ENCODE assay signal across 23 cellular contexts in genomic region chr1:214078950-214079349, GRCh38.
A peak's percentile ranks its signal among the peaks of the same experiment; 100 is the strongest.
DNase-seq lines count a peak whose midpoint lies in the region; ATAC-seq, FAIRE-seq and TF ChIP-seq lines count a peak whose summit lies in the region.
"Had no signal": no experiment of that assay in that cellular context is flagged by ENCODE, and none has a peak within 500 bp of the region (broad histone marks: within the 10 kb centered on the region; RNA-seq: fewer than 3 reads in every experiment).

No MANE protein-coding gene starts in this region.

- H3K9me3 ChIP-seq in HUES64 (ENCODE audit: insufficient read depth, low read depth, low read length) (no peaks in the 10 kb centered on the region), H1 (ENCODE audit: insufficient read depth in 2 of 2, low read depth in 1 of 2, low read length in 1 of 2) (no peaks in the 10 kb centered on the region), gastroesophageal sphincter (no peaks in the 10 kb centered on the region)
- H3K9me3 ChIP-seq: A549, BE2C had no signal

- H3K79me2 ChIP-seq in H1 (ENCODE audit: control insufficient read depth in 1 of 2, insufficient read depth in 2 of 2, low read length in 2 of 2): no peaks in the 10 kb centered on the region

- CTCF ChIA-PET in H1 (lab: Charles Lee; ENCODE audit: partially characterized antibody): interaction anchor here (1.2 kb wide), 1 partner anchor 12 kb away, joined by 5 read pairs; no protein-coding TSS in a partner anchor

- no peak overlapping the region for H2BK15ac ChIP-seq in H1 (ENCODE audit: low read length)

- no peak overlapping the region for H3K56ac ChIP-seq in H1 (replicated peaks; ENCODE audit: insufficient read length, low read depth, low read length)

- DNase-seq in H7 (peak; percentile 12), H1 (ENCODE audit: low read depth in 1 of 2, low spot score in 2 of 2) (no peak), left colon (no peak)
- DNase-seq: 8988T; ACHN; AML-193; BE2C; CD4-positive, alpha-beta T cell; CD8-positive, alpha-beta memory T cell; DMS53; DMS79 treated with DMSO at 0.1 percent for 48 hours; GF-D8; GM23248 had no signal

- no peak overlapping the region for H4K8ac ChIP-seq in H1 (ENCODE audit: extremely low read depth, insufficient read depth, low read length)

- H2AFZ ChIP-seq in H1 (ENCODE audit: low read length): no peak overlapping the region
- H2AFZ ChIP-seq: GM23248 had no signal

- TF ChIP-seq POLR2A in H1 (IDR thresholded peaks at IDR 0.05; ENCODE audit: control extremely low read depth in 1 of 2, low read depth in 2 of 2, low read length in 2 of 2) (no peak), gastroesophageal sphincter (IDR thresholded peaks at IDR 0.05) (no peak)

- peak overlapping the region; percentile 89; the same call in 1 of the 2 replicates for H2BK12ac ChIP-seq in H1 (ENCODE audit: low read depth, low read length)

- no peaks in the 10 kb centered on the region for H3K36me3 ChIP-seq in H7 (replicated peaks; ENCODE audit: control insufficient read depth, insufficient read depth, low read length)
- H3K36me3 ChIP-seq in HUES64 (ENCODE audit: insufficient read depth, low read length): no peaks in the 10 kb centered on the region
- no peaks in the 10 kb centered on the region for H3K36me3 ChIP-seq in H1 (ENCODE audit: control insufficient read depth in 2 of 4, insufficient read depth in 4 of 4, low read length in 3 of 4)
- no peaks in the 10 kb centered on the region for H3K36me3 ChIP-seq in gastroesophageal sphincter
- H3K36me3 ChIP-seq: BE2C; BLaER1 treated with 17β-estradiol and CSF1 and Interleukin-3, amounts not matched to agents 10 nM and 100 nM had no signal

- intact Hi-C loops in left colon (cut with DNase I, micrococcal nuclease): no loop called here

- H4K5ac ChIP-seq in H1 (ENCODE audit: insufficient read length, low read depth, low read length): no peak overlapping the region

- H3K27me3 ChIP-seq in H7 (ENCODE audit: control insufficient read depth, insufficient read depth, low read length) (no peaks in the 10 kb centered on the region), HUES64 (ENCODE audit: insufficient read depth, low read length) (no peaks in the 10 kb centered on the region), H1 (replicated peaks in 1 of 4; ENCODE audit: control insufficient read depth in 3 of 4, extremely low read depth in 1 of 4, insufficient read depth in 3 of 4, low read length in 3 of 4) (no peaks in the 10 kb centered on the region), gastroesophageal sphincter (peaks cover 22% of the 10 kb centered on the region)
- H3K27me3 ChIP-seq: BE2C; BLaER1 treated with 17β-estradiol and CSF1 and Interleukin-3, amounts not matched to agents 10 nM and 100 nM had no signal

- 28% methylated on average over 3 of the region's 3 CpGs for WGBS in HUES64
- WGBS in H1 (ENCODE audit: extremely low coverage in 1 of 2, insufficient coverage in 1 of 2, insufficient read length in 1 of 2, insufficient replicate concordance in 2 of 2, low coverage in 1 of 2, low lambda C conversion rate in 2 of 2, missing lambda C conversion rate in 1 of 2), 2 experiments: 24% methylated on average over 3 of the region's 3 CpGs; no CpG with 5 or more reads in 1 of the 2 experiments
- 67 to 75% methylated on average over 2 to 3 of the region's 3 CpGs for WGBS in gastroesophageal sphincter (ENCODE audit: low coverage in 1 of 2), 2 donors

- 0 out of 2 replicates have a peak overlapping the region, but pooled peaks have one; percentile 35 for H3K27ac ChIP-seq in HUES64 (ENCODE audit: low read depth, low read length)
- no peak overlapping the region for H3K27ac ChIP-seq in H1 (ENCODE audit: low read depth, low read length)
- no peak overlapping the region for H3K27ac ChIP-seq in gastroesophageal sphincter
- H3K27ac ChIP-seq: A549; BLaER1 treated with 17β-estradiol and CSF1 and Interleukin-3, amounts not matched to agents 10 nM and 100 nM; GM23248 had no signal

- no peak for FAIRE-seq in H1 (lab: Jason Lieb, UNC)
- FAIRE-seq: A549, GM12891, GM18507, H54 had no signal

- no peak overlapping the region for H3K18ac ChIP-seq in H1 (ENCODE audit: extremely low read depth, low read length)

- ATAC-seq in gastroesophageal sphincter (no peak), left colon (no peak), HG02885 (IDR thresholded peaks at IDR 0.05; ENCODE audit: poor library complexity, unreplicated experiment) (no peak), GM21390 (IDR thresholded peaks at IDR 0.05; ENCODE audit: unreplicated experiment) (no peak)
- ATAC-seq: A549, HCT116 had no signal

- H2BK20ac ChIP-seq in H1 (ENCODE audit: low read length): no peak overlapping the region

- TF ChIP-seq EP300 in H1 (IDR thresholded peaks at IDR 0.05; ENCODE audit: borderline replicate concordance in 1 of 2, low read depth in 2 of 2, low read length in 2 of 2) (no peak), gastroesophageal sphincter (IDR thresholded peaks at IDR 0.05) (no peak)

- no peaks in the 10 kb centered on the region for H3K23me2 ChIP-seq in H1 (ENCODE audit: low read depth, low read length)

- TF ChIP-seq CTCF in H1 (IDR thresholded peaks at IDR 0.05; ENCODE audit: control extremely low read depth in 1 of 3, insufficient read depth in 1 of 3, low read depth in 1 of 3, low read length in 3 of 3) (no peak), gastroesophageal sphincter (IDR thresholded peaks at IDR 0.05) (no peak)

- no peak overlapping the region for H3K14ac ChIP-seq in H1 (ENCODE audit: insufficient read length)

- no peaks in the 10 kb centered on the region for H3K79me1 ChIP-seq in H1 (ENCODE audit: low read depth, low read length)

- no peak overlapping the region for H3K4ac ChIP-seq in H1 (replicated peaks; ENCODE audit: insufficient read length, low read depth, low read length)

- no peak overlapping the region for H2AK5ac ChIP-seq in H1 (ENCODE audit: low read depth, low read length)

- no peak overlapping the region for H2BK120ac ChIP-seq in H1 (replicated peaks; ENCODE audit: low read depth, low read length)

- H3K4me3 ChIP-seq in H7 (ENCODE audit: insufficient read depth, low read depth, low read length) (no peak overlapping the region), HUES64 (ENCODE audit: low read length) (no peak overlapping the region), H1 (ENCODE audit: extremely low read depth in 1 of 4, insufficient read depth in 2 of 4, low read depth in 3 of 4, low read length in 4 of 4) (no peak overlapping the region), gastroesophageal sphincter (no peak overlapping the region)
- H3K4me3 ChIP-seq: A549; BLaER1 treated with 17β-estradiol and CSF1 and Interleukin-3, amounts not matched to agents 10 nM and 100 nM; GM23248 had no signal

- H3K4me2 ChIP-seq in H1 (ENCODE audit: insufficient read depth in 1 of 2, low read depth in 2 of 2, low read length in 2 of 2): peak overlapping the region; percentile 16 to 36; a peak in 2 of 4 replicates
- H3K4me2 ChIP-seq: A549; BLaER1 treated with 17β-estradiol and CSF1 and Interleukin-3, amounts not matched to agents 10 nM and 100 nM had no signal

- H4K91ac ChIP-seq in H1 (replicated peaks; ENCODE audit: insufficient read length, low read length): peak overlapping the region; percentile 62

- POLR2A ChIA-PET in H1 (lab: Charles Lee; ENCODE audit: partially characterized antibody): interaction anchor here (0.6 kb wide), 1 partner anchor 853 kb away, joined by 3 read pairs; no protein-coding TSS in a partner anchor

- H4K20me1 ChIP-seq in H1 (replicated peaks in 1 of 2; ENCODE audit: control insufficient read depth in 1 of 2, insufficient read depth in 2 of 2, low read length in 2 of 2): no peaks in the 10 kb centered on the region
- H4K20me1 ChIP-seq: BLaER1 treated with 17β-estradiol and CSF1 and Interleukin-3, amounts not matched to agents 10 nM and 100 nM had no signal

- TF ChIP-seq RAD21 in H1 (IDR thresholded peaks at IDR 0.05 in 1 of 2, conservative IDR thresholded peaks at IDR 0.05 in 1 of 2; ENCODE audit: low read depth in 2 of 2, low read length in 2 of 2): no peak

- no peak overlapping the region for H3K23ac ChIP-seq in H1 (ENCODE audit: insufficient read length)

- H3K9ac ChIP-seq in HUES64 (ENCODE audit: low read depth, low read length): no peak overlapping the region
- H3K9ac ChIP-seq in H1 (replicated peaks in 1 of 4; ENCODE audit: extremely low read depth in 1 of 4, low read depth in 3 of 4, low read length in 3 of 4): no peak overlapping the region
- H3K9ac ChIP-seq: BLaER1 treated with 17β-estradiol and CSF1 and Interleukin-3, amounts not matched to agents 10 nM and 100 nM; GM23248 had no signal

- H3K4me1 ChIP-seq in HUES64 (ENCODE audit: insufficient read depth, low read length) (peaks cover 12% of the 10 kb centered on the region), H1 (replicated peaks in 1 of 4; ENCODE audit: control insufficient read depth in 3 of 4, insufficient read depth in 4 of 4, low read length in 3 of 4) (peaks cover 0 to 9% (median 0%) of the 10 kb centered on the region in 4 experiments; a peak in 2 of 7 replicates), gastroesophageal sphincter (no peaks in the 10 kb centered on the region)
- H3K4me1 ChIP-seq: A549 had no signal

- no peak overlapping the region for H2BK5ac ChIP-seq in H1 (ENCODE audit: low read depth, low read length)

TF ChIP-seq in H1, 55 proteins besides CTCF, POLR2A, EP300 and RAD21 (continues in another document):
- TF ChIP-seq GABPA (IDR thresholded peaks at IDR 0.05; ENCODE audit: borderline replicate concordance, insufficient read depth, low read length) (no peak), BRCA1 (IDR thresholded peaks at IDR 0.05; ENCODE audit: low read depth, low read length) (no peak), HDAC2 (IDR thresholded peaks at IDR 0.05; ENCODE audit: borderline replicate concordance in 1 of 2, low read depth in 2 of 2, low read length in 2 of 2) (no peak), EGR1 (IDR thresholded peaks at IDR 0.05; ENCODE audit: borderline replicate concordance, low read depth, low read length) (no peak), SIRT6 (IDR thresholded peaks at IDR 0.05; ENCODE audit: low read length) (no peak), KDM1A (IDR thresholded peaks at IDR 0.05; ENCODE audit: borderline replicate concordance, low read length) (no peak), MAX (IDR thresholded peaks at IDR 0.05) (no peak), PHF8 (conservative IDR thresholded peaks at IDR 0.05; ENCODE audit: low read depth, low read length) (no peak), POU5F1 (IDR thresholded peaks at IDR 0.05; ENCODE audit: low read depth, low read length) (no peak), TCF12 (IDR thresholded peaks at IDR 0.05; ENCODE audit: low read depth, low read length) (no peak), YY1 (IDR thresholded peaks at IDR 0.05; ENCODE audit: low read depth, low read length) (no peak), JUND (IDR thresholded peaks at IDR 0.05; ENCODE audit: low read length) (no peak), SRF (IDR thresholded peaks at IDR 0.05; ENCODE audit: low read depth, low read length) (no peak), SIN3A (conservative IDR thresholded peaks at IDR 0.05 in 1 of 2, IDR thresholded peaks at IDR 0.05 in 1 of 2; ENCODE audit: low read depth in 1 of 2, low read length in 2 of 2) (no peak), JUN (IDR thresholded peaks at IDR 0.05; ENCODE audit: low read depth, low read length) (no peak)
